ENCODE assay signal across 2 cellular contexts in the genomic region with DNA sequence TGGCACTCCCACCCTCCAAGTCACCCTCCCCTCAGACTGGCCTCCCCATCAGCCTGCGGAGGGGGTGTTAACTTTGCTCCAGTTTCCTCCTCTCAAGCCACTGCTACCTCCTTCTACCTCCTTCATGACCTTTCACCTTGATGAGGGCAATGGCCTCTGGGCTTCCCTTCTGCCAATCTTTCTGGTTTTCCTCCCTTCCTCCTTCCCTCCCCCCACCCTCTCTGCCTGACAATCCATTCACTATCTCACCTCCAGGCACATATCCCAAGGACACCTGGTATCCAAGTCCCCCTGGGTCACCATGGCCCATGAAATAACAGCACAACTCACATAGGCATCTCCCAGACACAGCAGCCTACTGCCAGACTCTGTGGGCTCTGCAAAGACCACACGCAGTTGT.
TF ChIP-seq lines count a peak whose summit lies in the region.

No MANE protein-coding gene starts in this region.

TF ChIP-seq in A549, 52 proteins besides CTCF, POLR2A, EP300 and RAD21:
- TF ChIP-seq, protein P1, sequence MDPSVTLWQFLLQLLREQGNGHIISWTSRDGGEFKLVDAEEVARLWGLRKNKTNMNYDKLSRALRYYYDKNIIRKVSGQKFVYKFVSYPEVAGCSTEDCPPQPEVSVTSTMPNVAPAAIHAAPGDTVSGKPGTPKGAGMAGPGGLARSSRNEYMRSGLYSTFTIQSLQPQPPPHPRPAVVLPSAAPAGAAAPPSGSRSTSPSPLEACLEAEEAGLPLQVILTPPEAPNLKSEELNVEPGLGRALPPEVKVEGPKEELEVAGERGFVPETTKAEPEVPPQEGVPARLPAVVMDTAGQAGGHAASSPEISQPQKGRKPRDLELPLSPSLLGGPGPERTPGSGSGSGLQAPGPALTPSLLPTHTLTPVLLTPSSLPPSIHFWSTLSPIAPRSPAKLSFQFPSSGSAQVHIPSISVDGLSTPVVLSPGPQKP (IDR thresholded peaks at IDR 0.05; ENCODE audit: low read depth, low read length) = no peak
- no peak for TF ChIP-seq HDAC2 (IDR thresholded peaks at IDR 0.05)
- TF ChIP-seq MYC (IDR thresholded peaks at IDR 0.05; ENCODE audit: borderline replicate concordance, low read length) = no peak
- no peak for TF ChIP-seq HOXA7 (CRISPR knock-in tag; IDR thresholded peaks at IDR 0.05)
- no peak for TF ChIP-seq CHD2 (IDR thresholded peaks at IDR 0.05; ENCODE audit: low read length, partially characterized antibody)
- TF ChIP-seq, protein P2, sequence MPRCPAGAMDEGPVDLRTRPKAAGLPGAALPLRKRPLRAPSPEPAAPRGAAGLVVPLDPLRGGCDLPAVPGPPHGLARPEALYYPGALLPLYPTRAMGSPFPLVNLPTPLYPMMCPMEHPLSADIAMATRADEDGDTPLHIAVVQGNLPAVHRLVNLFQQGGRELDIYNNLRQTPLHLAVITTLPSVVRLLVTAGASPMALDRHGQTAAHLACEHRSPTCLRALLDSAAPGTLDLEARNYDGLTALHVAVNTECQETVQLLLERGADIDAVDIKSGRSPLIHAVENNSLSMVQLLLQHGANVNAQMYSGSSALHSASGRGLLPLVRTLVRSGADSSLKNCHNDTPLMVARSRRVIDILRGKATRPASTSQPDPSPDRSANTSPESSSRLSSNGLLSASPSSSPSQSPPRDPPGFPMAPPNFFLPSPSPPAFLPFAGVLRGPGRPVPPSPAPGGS (IDR thresholded peaks at IDR 0.05) = no peak
- no peak for TF ChIP-seq HOXB5 (CRISPR knock-in tag; IDR thresholded peaks at IDR 0.05)
- TF ChIP-seq, protein P3, sequence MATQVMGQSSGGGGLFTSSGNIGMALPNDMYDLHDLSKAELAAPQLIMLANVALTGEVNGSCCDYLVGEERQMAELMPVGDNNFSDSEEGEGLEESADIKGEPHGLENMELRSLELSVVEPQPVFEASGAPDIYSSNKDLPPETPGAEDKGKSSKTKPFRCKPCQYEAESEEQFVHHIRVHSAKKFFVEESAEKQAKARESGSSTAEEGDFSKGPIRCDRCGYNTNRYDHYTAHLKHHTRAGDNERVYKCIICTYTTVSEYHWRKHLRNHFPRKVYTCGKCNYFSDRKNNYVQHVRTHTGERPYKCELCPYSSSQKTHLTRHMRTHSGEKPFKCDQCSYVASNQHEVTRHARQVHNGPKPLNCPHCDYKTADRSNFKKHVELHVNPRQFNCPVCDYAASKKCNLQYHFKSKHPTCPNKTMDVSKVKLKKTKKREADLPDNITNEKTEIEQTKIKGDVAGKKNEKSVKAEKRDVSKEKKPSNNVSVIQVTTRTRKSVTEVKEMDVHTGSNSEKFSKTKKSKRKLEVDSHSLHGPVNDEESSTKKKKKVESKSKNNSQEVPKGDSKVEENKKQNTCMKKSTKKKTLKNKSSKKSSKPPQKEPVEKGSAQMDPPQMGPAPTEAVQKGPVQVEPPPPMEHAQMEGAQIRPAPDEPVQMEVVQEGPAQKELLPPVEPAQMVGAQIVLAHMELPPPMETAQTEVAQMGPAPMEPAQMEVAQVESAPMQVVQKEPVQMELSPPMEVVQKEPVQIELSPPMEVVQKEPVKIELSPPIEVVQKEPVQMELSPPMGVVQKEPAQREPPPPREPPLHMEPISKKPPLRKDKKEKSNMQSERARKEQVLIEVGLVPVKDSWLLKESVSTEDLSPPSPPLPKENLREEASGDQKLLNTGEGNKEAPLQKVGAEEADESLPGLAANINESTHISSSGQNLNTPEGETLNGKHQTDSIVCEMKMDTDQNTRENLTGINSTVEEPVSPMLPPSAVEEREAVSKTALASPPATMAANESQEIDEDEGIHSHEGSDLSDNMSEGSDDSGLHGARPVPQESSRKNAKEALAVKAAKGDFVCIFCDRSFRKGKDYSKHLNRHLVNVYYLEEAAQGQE (IDR thresholded peaks at IDR 0.05) = no peak
- no peak for TF ChIP-seq ZC3H11A (IDR thresholded peaks at IDR 0.05)
- TF ChIP-seq, protein P4, sequence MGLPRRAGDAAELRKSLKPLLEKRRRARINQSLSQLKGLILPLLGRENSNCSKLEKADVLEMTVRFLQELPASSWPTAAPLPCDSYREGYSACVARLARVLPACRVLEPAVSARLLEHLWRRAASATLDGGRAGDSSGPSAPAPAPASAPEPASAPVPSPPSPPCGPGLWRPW (IDR thresholded peaks at IDR 0.05) = no peak
- TF ChIP-seq, protein P5, sequence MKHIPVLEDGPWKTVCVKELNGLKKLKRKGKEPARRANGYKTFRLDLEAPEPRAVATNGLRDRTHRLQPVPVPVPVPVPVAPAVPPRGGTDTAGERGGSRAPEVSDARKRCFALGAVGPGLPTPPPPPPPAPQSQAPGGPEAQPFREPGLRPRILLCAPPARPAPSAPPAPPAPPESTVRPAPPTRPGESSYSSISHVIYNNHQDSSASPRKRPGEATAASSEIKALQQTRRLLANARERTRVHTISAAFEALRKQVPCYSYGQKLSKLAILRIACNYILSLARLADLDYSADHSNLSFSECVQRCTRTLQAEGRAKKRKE (CRISPR knock-in tag; IDR thresholded peaks at IDR 0.05; ENCODE audit: low read depth) = no peak
- no peak for TF ChIP-seq RNF2 (IDR thresholded peaks at IDR 0.05; ENCODE audit: borderline replicate concordance, low read depth)
- TF ChIP-seq HEYL (CRISPR knock-in tag; IDR thresholded peaks at IDR 0.05) = no peak
- no peak for TF ChIP-seq KDM5A (IDR thresholded peaks at IDR 0.05)
- TF ChIP-seq PHF8 (IDR thresholded peaks at IDR 0.05; ENCODE audit: borderline replicate concordance, low read depth) = no peak

TF ChIP-seq in H1, 55 proteins besides CTCF, POLR2A, EP300 and RAD21:
- TF ChIP-seq JUN (IDR thresholded peaks at IDR 0.05; ENCODE audit: low read depth, low read length) (no peak), CBX5 (IDR thresholded peaks at IDR 0.05; ENCODE audit: low read depth, low read length) (no peak), KDM4A (IDR thresholded peaks at IDR 0.05; ENCODE audit: low read depth, low read length, severe bottlenecking) (no peak), TCF12 (IDR thresholded peaks at IDR 0.05; ENCODE audit: low read depth, low read length) (no peak), HDAC6 (IDR thresholded peaks at IDR 0.05; ENCODE audit: low read depth, low read length) (no peak), HDAC2 (IDR thresholded peaks at IDR 0.05; ENCODE audit: borderline replicate concordance in 1 of 2, low read depth in 2 of 2, low read length in 2 of 2) (no peak), POU5F1 (IDR thresholded peaks at IDR 0.05; ENCODE audit: low read depth, low read length) (no peak), CHD1 (IDR thresholded peaks at IDR 0.05; ENCODE audit: low read depth, low read length) (no peak), SAP30 (IDR thresholded peaks at IDR 0.05; ENCODE audit: insufficient read depth, insufficient replicate concordance, low read length) (no peak)
- TF ChIP-seq, protein P6, sequence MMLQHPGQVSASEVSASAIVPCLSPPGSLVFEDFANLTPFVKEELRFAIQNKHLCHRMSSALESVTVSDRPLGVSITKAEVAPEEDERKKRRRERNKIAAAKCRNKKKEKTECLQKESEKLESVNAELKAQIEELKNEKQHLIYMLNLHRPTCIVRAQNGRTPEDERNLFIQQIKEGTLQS (IDR thresholded peaks at IDR 0.05; ENCODE audit: insufficient read depth, low read depth, low read length) = no peak
